ENCODE assay signal across 18 cellular contexts in genomic region chr19:30091456-30091855, GRCh38.
"Had no signal": no experiment of that assay in that cellular context is flagged by ENCODE, and none has a peak within 500 bp of the region (broad histone marks: within the 10 kb centered on the region; RNA-seq: fewer than 3 reads in every experiment).

No MANE protein-coding gene starts in this region.

- DNase-seq: cortex of kidney; effector CD8-positive, alpha-beta T cell; foreskin melanocyte; islet precursor cell; left ventricle myocardium inferior; mesenchymal stem cell; midbrain; stimulated activated CD4-positive, alpha-beta T cell treated with anti-CD3 and anti-CD28 coated beads, Interleukin-12 subunit alpha, Interleukin-12 subunit beta, amount 100 ng/mL, for 4 hours; stimulated activated naive CD4-positive, alpha-beta T cell; stomach; substantia nigra; transverse colon had no signal

- H3K36me3 ChIP-seq: left ventricle myocardium inferior, stomach, thoracic aorta, transverse colon had no signal

- ATAC-seq: natural killer cell treated with Interleukin-12 subunit alpha and Interleukin-12 subunit beta and Interleukin-15 and Interleukin-18, amount 100 ng/mL, for 72 hours; sciatic nerve had no signal

- H3K27me3 ChIP-seq: dorsolateral prefrontal cortex, transverse colon had no signal

- H3K4me1 ChIP-seq: left ventricle myocardium inferior, stomach, transverse colon had no signal

- H3K9me3 ChIP-seq: left ventricle myocardium inferior, stomach, thoracic aorta, transverse colon had no signal

- H3K27ac ChIP-seq: dorsolateral prefrontal cortex, left ventricle myocardium inferior, skin epidermis, stomach, thoracic aorta, transverse colon had no signal

- H3K4me3 ChIP-seq: dorsolateral prefrontal cortex, left ventricle myocardium inferior, lung, skin epidermis, stomach, thoracic aorta, transverse colon had no signal
